In genomic region chr2:170248574-170249393, GRCh38 we compare ENCODE assay signal across 1 cellular context.
A peak's percentile ranks its signal among the peaks of the same experiment; 100 is the strongest.
TF ChIP-seq lines count a peak whose summit lies in the region.

No MANE protein-coding gene starts in this region.

TF ChIP-seq in K562, 482 proteins besides CTCF, POLR2A, EP300 and RAD21 (continued from another document and continues in another):
- no peak for TF ChIP-seq MLLT1 (IDR thresholded peaks at IDR 0.05)
- no peak for TF ChIP-seq THAP12 (CRISPR knock-in tag; IDR thresholded peaks at IDR 0.05)
- no peak for TF ChIP-seq SMAD2 (IDR thresholded peaks at IDR 0.05; ENCODE audit: low read depth, low read length)
- no peak for TF ChIP-seq YY1 (IDR thresholded peaks at IDR 0.05; ENCODE audit: borderline replicate concordance in 1 of 3, control insufficient read depth in 1 of 3, extremely low read depth in 1 of 3, insufficient read depth in 3 of 3, insufficient read length in 1 of 3, insufficient replicate concordance in 2 of 3, low read depth in 1 of 3, low read length in 2 of 3)
- TF ChIP-seq MEF2A (IDR thresholded peaks at IDR 0.05; ENCODE audit: control insufficient read depth, low read depth, low read length), result no peak
- TF ChIP-seq RBM15 (IDR thresholded peaks at IDR 0.05; ENCODE audit: insufficient read depth, low read length), result no peak
- TF ChIP-seq CBFA2T3 (IDR thresholded peaks at IDR 0.05), result no peak
- TF ChIP-seq MAFG (tag; conservative IDR thresholded peaks at IDR 0.05), result 0 out of 2 replicates have a peak, but pooled peaks have one; percentile 5
- no peak for TF ChIP-seq DLX4 (CRISPR knock-in tag; IDR thresholded peaks at IDR 0.05)
- no peak for TF ChIP-seq TGIF2 (CRISPR knock-in tag; IDR thresholded peaks at IDR 0.05)
- no peak for TF ChIP-seq CHD2 (IDR thresholded peaks at IDR 0.05; ENCODE audit: low read depth, low read length)
- no peak for TF ChIP-seq ZNF444 (CRISPR knock-in tag; IDR thresholded peaks at IDR 0.05)
- no peak for TF ChIP-seq HBP1 (CRISPR knock-in tag; IDR thresholded peaks at IDR 0.05)
- TF ChIP-seq TEAD4 (IDR thresholded peaks at IDR 0.05; ENCODE audit: low read length), result no peak
- TF ChIP-seq TEAD4 (CRISPR knock-in tag; IDR thresholded peaks at IDR 0.05; ENCODE audit: borderline replicate concordance), result no peak
- TF ChIP-seq USF1 (CRISPR knock-in tag; IDR thresholded peaks at IDR 0.05), result no peak
- no peak for TF ChIP-seq HNRNPK (IDR thresholded peaks at IDR 0.05; ENCODE audit: low read depth, low read length, poor library complexity, severe bottlenecking)
- TF ChIP-seq MCM7 (IDR thresholded peaks at IDR 0.05), result no peak
- no peak for TF ChIP-seq POLR3A (IDR thresholded peaks at IDR 0.05; ENCODE audit: borderline replicate concordance, extremely low read depth, insufficient read depth, insufficient read length)
- no peak for TF ChIP-seq U2AF1 (optimal IDR thresholded peaks at IDR 0.05; ENCODE audit: low read depth, low read length)
- TF ChIP-seq ZSCAN29 (IDR thresholded peaks at IDR 0.05), result no peak
- no peak for TF ChIP-seq ZNF24 (IDR thresholded peaks at IDR 0.05)
- no peak for TF ChIP-seq TAF1 (IDR thresholded peaks at IDR 0.05; ENCODE audit: control insufficient read depth, extremely low read depth, insufficient read depth, low read length, severe bottlenecking)
- no peak for TF ChIP-seq STAT6 (CRISPR knock-in tag; IDR thresholded peaks at IDR 0.05)
- TF ChIP-seq SAFB (IDR thresholded peaks at IDR 0.05; ENCODE audit: borderline replicate concordance, low read depth, low read length), result no peak
- TF ChIP-seq HIVEP1 (CRISPR knock-in tag; IDR thresholded peaks at IDR 0.05), result peak; percentile 91
- no peak for TF ChIP-seq ZNF77 (CRISPR knock-in tag; IDR thresholded peaks at IDR 0.05)
- no peak for TF ChIP-seq IFI16 (CRISPR knock-in tag; IDR thresholded peaks at IDR 0.05)
- TF ChIP-seq CHCHD3 (CRISPR knock-in tag; IDR thresholded peaks at IDR 0.05), result no peak
- TF ChIP-seq KDM5B (IDR thresholded peaks at IDR 0.05; ENCODE audit: insufficient replicate concordance, low read depth, low read length), result no peak
- TF ChIP-seq NR3C1 (CRISPR knock-in tag; IDR thresholded peaks at IDR 0.05), result no peak
- no peak for TF ChIP-seq PHF20 (IDR thresholded peaks at IDR 0.05; ENCODE audit: partially characterized antibody)
- TF ChIP-seq ZNF239 (CRISPR knock-in tag; IDR thresholded peaks at IDR 0.05), result peak; percentile 79
- 0 out of 2 replicates have a peak, but pooled peaks have one; percentile 56 for TF ChIP-seq GATA2 (CRISPR knock-in tag; IDR thresholded peaks at IDR 0.05)
- TF ChIP-seq STAT5A (IDR thresholded peaks at IDR 0.05; ENCODE audit: borderline replicate concordance, low read length), result no peak
- no peak for TF ChIP-seq ZEB2 (IDR thresholded peaks at IDR 0.05)
- TF ChIP-seq PBX2 (CRISPR knock-in tag; IDR thresholded peaks at IDR 0.05; ENCODE audit: low read depth), result no peak
- TF ChIP-seq PBX2 (tag; conservative IDR thresholded peaks at IDR 0.05; ENCODE audit: low read depth), result 0 out of 2 replicates have a peak, but pooled peaks have one; percentile 17
- no peak for TF ChIP-seq RBM17 (IDR thresholded peaks at IDR 0.05; ENCODE audit: borderline replicate concordance, low read depth, low read length)
- TF ChIP-seq ZNF780A (CRISPR knock-in tag; IDR thresholded peaks at IDR 0.05), result no peak
- TF ChIP-seq KAT2B (IDR thresholded peaks at IDR 0.05; ENCODE audit: low read depth, low read length), result no peak
- TF ChIP-seq SRF (CRISPR knock-in tag; IDR thresholded peaks at IDR 0.05), result 0 out of 4 replicates have a peak, but pooled peaks of 1 of the 2 experiments have one; percentile 46
- no peak for TF ChIP-seq ZBTB11 (CRISPR knock-in tag; IDR thresholded peaks at IDR 0.05)
- TF ChIP-seq CBX3 (IDR thresholded peaks at IDR 0.05; ENCODE audit: borderline replicate concordance in 1 of 2, low read length in 2 of 2), result no peak
- TF ChIP-seq FOXM1 (IDR thresholded peaks at IDR 0.05; ENCODE audit: low read depth), result no peak
- TF ChIP-seq FOXM1 (CRISPR knock-in tag; IDR thresholded peaks at IDR 0.05; ENCODE audit: low read depth), result no peak
- no peak for TF ChIP-seq PCBP1 (IDR thresholded peaks at IDR 0.05; ENCODE audit: low read depth, low read length, poor library complexity, severe bottlenecking)
- no peak; the same call in 1 of the 2 replicates for TF ChIP-seq ZFX (CRISPR knock-in tag; IDR thresholded peaks at IDR 0.05)
- TF ChIP-seq RBFOX2 (IDR thresholded peaks at IDR 0.05; ENCODE audit: low read depth, low read length), result no peak
- TF ChIP-seq CAMTA2 (CRISPR knock-in tag; conservative IDR thresholded peaks at IDR 0.05), result no peak
- TF ChIP-seq HMG20A (CRISPR knock-in tag; conservative IDR thresholded peaks at IDR 0.05), result no peak
- TF ChIP-seq PML (IDR thresholded peaks at IDR 0.05; ENCODE audit: low read length), result no peak
- TF ChIP-seq COPS2 (conservative IDR thresholded peaks at IDR 0.05), result no peak
- no peak for TF ChIP-seq SRSF3 (IDR thresholded peaks at IDR 0.05; ENCODE audit: insufficient read depth, low read length)
- no peak for TF ChIP-seq ZNF696 (CRISPR knock-in tag; conservative IDR thresholded peaks at IDR 0.05)
- peak; percentile 17; the same call in 1 of the 2 replicates for TF ChIP-seq GMEB1 (CRISPR knock-in tag; IDR thresholded peaks at IDR 0.05)
